In the genomic region with DNA sequence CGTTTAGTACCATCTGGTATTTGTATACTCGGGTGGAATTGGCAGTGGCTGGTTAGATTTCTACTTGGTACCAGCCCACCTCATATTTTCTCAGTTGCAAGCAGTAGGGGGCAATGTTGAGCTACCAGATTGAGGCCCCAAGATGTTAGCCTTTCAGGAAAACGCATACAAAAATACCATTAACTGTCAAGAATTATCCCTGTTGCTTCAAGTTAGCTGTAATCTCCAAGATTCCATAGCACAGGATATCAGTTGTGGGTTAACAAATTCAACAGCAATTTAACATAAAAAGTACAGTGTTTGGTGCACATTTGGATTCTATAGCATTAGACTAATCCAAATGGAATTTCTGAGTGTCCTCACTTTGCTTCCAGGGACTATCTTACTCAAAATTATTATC, we compare ENCODE assay signal across 8 cellular contexts.
DNase-seq lines count a peak whose midpoint lies in the region; ATAC-seq and TF ChIP-seq lines count a peak whose summit lies in the region.

No MANE protein-coding gene starts in this region.

- no peaks in the 10 kb centered on the region for H3K9me3 ChIP-seq in CD8-positive, alpha-beta T cell (ENCODE audit: low read length)

- DNase-seq in CD8-positive, alpha-beta T cell: peak in 5 of 7 experiments; percentile 5 to 46 (median 27)
- DNase-seq in H7 (peak; percentile 23), NCI-H748 (lab: John Stamatoyannopoulos, UW; ENCODE audit: unreplicated experiment) (peak; percentile 48), fibroblast of the aortic adventitia (ENCODE audit: low read depth) (peak; percentile 86), nucleus accumbens (lab: John Stamatoyannopoulos, UW) (peak in 36 of 56 donors; percentile 3 to 74 (median 26))
- DNase-seq in activated CD8-positive, alpha-beta memory T cell treated with anti-CD3 and anti-CD28 coated beads, Interleukin-2, amount 50 U/mL, for 4 hours: peak; percentile 24

- H3K36me3 Mint-ChIP-seq in CD8-positive, alpha-beta T cell: peaks cover 26% of the 10 kb centered on the region

- no peaks in the 10 kb centered on the region for H3K27me3 Mint-ChIP-seq in CD8-positive, alpha-beta T cell (ENCODE audit: low read depth)

- no peak overlapping the region for H3K4me3 ChIP-seq in CD8-positive, alpha-beta T cell (ENCODE audit: low read depth, low read length)
- no peak overlapping the region for H3K4me3 ChIP-seq in H7 (ENCODE audit: insufficient read depth, low read depth, low read length)
- H3K4me3 ChIP-seq in fibroblast of the aortic adventitia (ENCODE audit: low read depth, low read length): no peak overlapping the region

- peaks cover 2% of the 10 kb centered on the region for H3K4me1 Mint-ChIP-seq in CD8-positive, alpha-beta T cell (ENCODE audit: low read depth)

- ATAC-seq in CD8-positive, alpha-beta T cell: no peak
- ATAC-seq in GM21447 (IDR thresholded peaks at IDR 0.05; ENCODE audit: unreplicated experiment): no peak
- ATAC-seq in HG02571 (IDR thresholded peaks at IDR 0.05; ENCODE audit: unreplicated experiment): no peak

- POLR2A ChIA-PET in CD8-positive, alpha-beta T cell (lab: Charles Lee): no interaction called here

- no peak overlapping the region for H3K27ac ChIP-seq in CD8-positive, alpha-beta T cell (ENCODE audit: low read depth, low read length)

- no peak overlapping the region for H3K27ac Mint-ChIP-seq in CD8-positive, alpha-beta T cell

- no peaks in the 10 kb centered on the region for H3K27me3 ChIP-seq in CD8-positive, alpha-beta T cell (ENCODE audit: insufficient read depth, low read length)
- no peaks in the 10 kb centered on the region for H3K27me3 ChIP-seq in H7 (ENCODE audit: control insufficient read depth, insufficient read depth, low read length)

- intact Hi-C loops in CD8-positive, alpha-beta T cell (cut with DNase I, micrococcal nuclease): loop anchor here in 1 of 2 experiments (5.0 to 10.0 kb wide), 2 partner anchors 263 to 1950 kb away; no protein-coding TSS in a partner anchor

- peaks cover under 1% of the 10 kb centered on the region for H3K9me3 Mint-ChIP-seq in CD8-positive, alpha-beta T cell

- no peaks in the 10 kb centered on the region for H3K36me3 ChIP-seq in CD8-positive, alpha-beta T cell (ENCODE audit: insufficient read depth, low read length)
- no peaks in the 10 kb centered on the region for H3K36me3 ChIP-seq in H7 (replicated peaks; ENCODE audit: control insufficient read depth, insufficient read depth, low read length)

- CTCF ChIA-PET in CD8-positive, alpha-beta T cell (lab: Charles Lee): interaction anchor here (1.5 to 2.5 kb wide), 2 partner anchors 10 to 23 kb away, joined by 6 to 7 read pairs; no protein-coding TSS in a partner anchor

- H3K4me1 ChIP-seq in CD8-positive, alpha-beta T cell (ENCODE audit: insufficient read depth, low read length): no peaks in the 10 kb centered on the region

- TF ChIP-seq CTCF in CD8-positive, alpha-beta T cell (IDR thresholded peaks at IDR 0.05): peak; percentile 71
- TF ChIP-seq CTCF in fibroblast of the aortic adventitia (IDR thresholded peaks at IDR 0.05; ENCODE audit: insufficient read depth, low read length): peak; percentile 80

- no peak overlapping the region for H3K4me3 Mint-ChIP-seq in CD8-positive, alpha-beta T cell

Comparison
In these comparisons a context has a peak if more than half of its experiments do, and no peak if none do; other contexts are left out.
1. DNase-seq: peak in every context shown above with its lines; median percentile 86 in fibroblast of the aortic adventitia; 48 in NCI-H748; 27 in CD8-positive, alpha-beta T cell; 26 in nucleus accumbens; 24 in activated CD8-positive, alpha-beta memory T cell treated with anti-CD3 and anti-CD28 coated beads, Interleukin-2, amount 50 U/mL, for 4 hours; 23 in H7.